ENCODE assay signal across 16 cellular contexts in the genomic region with DNA sequence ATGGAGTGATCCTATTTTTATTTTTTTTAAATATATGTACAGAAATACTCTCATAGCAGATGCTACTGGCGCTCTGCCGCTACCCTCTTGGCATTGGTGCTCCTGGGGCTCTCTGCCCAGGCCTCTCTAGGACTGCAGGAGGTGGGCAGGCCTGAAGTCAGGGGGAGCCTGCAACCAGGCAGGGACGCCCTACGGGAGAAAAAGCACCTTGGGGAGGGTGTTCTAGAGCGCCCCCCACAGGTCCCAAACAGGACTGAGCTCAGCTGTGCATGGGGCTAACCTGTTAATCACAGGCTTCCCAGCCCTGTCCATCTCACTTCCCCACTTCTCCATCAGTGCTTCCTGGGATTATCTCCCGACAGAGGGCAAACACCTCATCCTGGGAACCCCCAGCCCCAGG.
DNase-seq lines count a peak whose midpoint lies in the region; ATAC-seq and TF ChIP-seq lines count a peak whose summit lies in the region.
"Had no signal": no experiment of that assay in that cellular context is flagged by ENCODE, and none has a peak within 500 bp of the region (broad histone marks: within the 10 kb centered on the region; RNA-seq: fewer than 3 reads in every experiment).

No MANE protein-coding gene starts in this region.

- H3K27ac Mint-ChIP-seq in neural crest cell (ENCODE audit: unreplicated experiment), result no peak overlapping the region
- H3K27ac Mint-ChIP-seq: activated T-cell treated with anti-CD3 and anti-CD28 coated beads, Interleukin-2, amount 50 U/mL, for 72 hours; CD8-positive, alpha-beta T cell; T-cell had no signal

- H3K27me3 ChIP-seq in thyroid gland, result no peaks in the 10 kb centered on the region

- no peaks in the 10 kb centered on the region for H3K36me3 Mint-ChIP-seq in neural crest cell (ENCODE audit: low read depth)
- H3K36me3 Mint-ChIP-seq: CD8-positive, alpha-beta T cell; T-cell had no signal

- no peaks in the 10 kb centered on the region for H3K9me3 ChIP-seq in thyroid gland
- H3K9me3 ChIP-seq: left lung had no signal

- intact Hi-C loops in thyroid gland (cut with DNase I), result no loop called here

- H3K4me3 ChIP-seq in GM12865 (ENCODE audit: low read depth, low read length) (no peak overlapping the region), thyroid gland (replicated peaks in 1 of 3) (no peak overlapping the region)
- H3K4me3 ChIP-seq: left lung had no signal

- H3K27ac ChIP-seq in thyroid gland, result no peak overlapping the region
- H3K27ac ChIP-seq: left lung had no signal

- TF ChIP-seq EP300 in Ishikawa (IDR thresholded peaks at IDR 0.05; ENCODE audit: borderline replicate concordance), result no peak

- H3K27me3 Mint-ChIP-seq in neural crest cell (ENCODE audit: low read depth), result peaks cover 8% of the 10 kb centered on the region

- no peak for TF ChIP-seq POLR2A in thyroid gland (IDR thresholded peaks at IDR 0.05)

- ATAC-seq in GM19351 (IDR thresholded peaks at IDR 0.05; ENCODE audit: unreplicated experiment), result no peak
- ATAC-seq: activated CD4-positive, CD25-positive, alpha-beta regulatory T cell treated with anti-CD3 and anti-CD28 coated beads, Interleukin-2, amount 50 U/mL, for 24 hours; activated T-cell treated with anti-CD3 and anti-CD28 coated beads, Interleukin-2, amount 50 U/mL, for 72 hours; CD8-positive, alpha-beta T cell; T-cell had no signal

- DNase-seq in GM12865 (ENCODE audit: low read depth) (peak; percentile 8), cerebellar cortex (ENCODE audit: low spot score) (peak; percentile 38), neural crest cell (ENCODE audit: low read depth, low spot score) (no peak), mucosa of gallbladder (ENCODE audit: low spot score) (no peak), thyroid gland (no peak)
- DNase-seq: activated T-cell treated with anti-CD3 and anti-CD28 coated beads, Interleukin-2, amount 50 U/mL, for 72 hours; CD8-positive, alpha-beta T cell; effector memory CD4-positive, alpha-beta T cell; glutamatergic neuron; left lung; MM.1S; NCI-H2171 treated with DMSO at 0.1 percent for 48 hours; T-cell had no signal

- TF ChIP-seq CTCF in GM12865 (IDR thresholded peaks at IDR 0.05; ENCODE audit: insufficient read depth, low read depth, low read length, missing control alignments) (peak; percentile 26), neural crest cell (conservative IDR thresholded peaks at IDR 0.05) (peak; percentile 32), thyroid gland (IDR thresholded peaks at IDR 0.05) (no peak)

- peaks cover 6 to 7% of the 10 kb centered on the region in 2 donors for H3K4me1 ChIP-seq in thyroid gland

- peaks cover 16% of the 10 kb centered on the region for H3K4me1 Mint-ChIP-seq in neural crest cell

- TF ChIP-seq RAD21 in Ishikawa (IDR thresholded peaks at IDR 0.05; ENCODE audit: low read depth), result peak; percentile 19; the same call in 1 of the 2 replicates

- peaks cover 9% of the 10 kb centered on the region for H3K9me3 Mint-ChIP-seq in neural crest cell
- H3K9me3 Mint-ChIP-seq: CD8-positive, alpha-beta T cell had no signal

- H3K4me3 Mint-ChIP-seq in neural crest cell, result no peak overlapping the region
- H3K4me3 Mint-ChIP-seq: activated T-cell treated with anti-CD3 and anti-CD28 coated beads, Interleukin-2, amount 50 U/mL, for 72 hours; CD8-positive, alpha-beta T cell; T-cell had no signal

- no peaks in the 10 kb centered on the region for H3K36me3 ChIP-seq in thyroid gland
- H3K36me3 ChIP-seq: left lung had no signal

- 76% methylated on average over 6 of the region's 6 CpGs for WGBS in thyroid gland, 2 donors

TF ChIP-seq in Ishikawa, 13 proteins besides CTCF, POLR2A, EP300 and RAD21:
- TF ChIP-seq YY1 (IDR thresholded peaks at IDR 0.05; ENCODE audit: low read depth) (no peak), TAF1 (IDR thresholded peaks at IDR 0.05; ENCODE audit: low read depth) (no peak), ZBTB7A (IDR thresholded peaks at IDR 0.05; ENCODE audit: low read depth) (no peak), NFIC (IDR thresholded peaks at IDR 0.05) (no peak), TCF12 (IDR thresholded peaks at IDR 0.05; ENCODE audit: low read depth) (no peak), CEBPB (IDR thresholded peaks at IDR 0.05) (no peak), CREB1 (IDR thresholded peaks at IDR 0.05; ENCODE audit: low read depth) (no peak)
- TF ChIP-seq, protein P1, sequence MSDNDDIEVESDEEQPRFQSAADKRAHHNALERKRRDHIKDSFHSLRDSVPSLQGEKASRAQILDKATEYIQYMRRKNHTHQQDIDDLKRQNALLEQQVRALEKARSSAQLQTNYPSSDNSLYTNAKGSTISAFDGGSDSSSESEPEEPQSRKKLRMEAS (IDR thresholded peaks at IDR 0.05), result no peak
- TF ChIP-seq, protein P2, sequence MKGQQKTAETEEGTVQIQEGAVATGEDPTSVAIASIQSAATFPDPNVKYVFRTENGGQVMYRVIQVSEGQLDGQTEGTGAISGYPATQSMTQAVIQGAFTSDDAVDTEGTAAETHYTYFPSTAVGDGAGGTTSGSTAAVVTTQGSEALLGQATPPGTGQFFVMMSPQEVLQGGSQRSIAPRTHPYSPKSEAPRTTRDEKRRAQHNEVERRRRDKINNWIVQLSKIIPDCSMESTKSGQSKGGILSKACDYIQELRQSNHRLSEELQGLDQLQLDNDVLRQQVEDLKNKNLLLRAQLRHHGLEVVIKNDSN (IDR thresholded peaks at IDR 0.05), result no peak
- TF ChIP-seq, protein P3, sequence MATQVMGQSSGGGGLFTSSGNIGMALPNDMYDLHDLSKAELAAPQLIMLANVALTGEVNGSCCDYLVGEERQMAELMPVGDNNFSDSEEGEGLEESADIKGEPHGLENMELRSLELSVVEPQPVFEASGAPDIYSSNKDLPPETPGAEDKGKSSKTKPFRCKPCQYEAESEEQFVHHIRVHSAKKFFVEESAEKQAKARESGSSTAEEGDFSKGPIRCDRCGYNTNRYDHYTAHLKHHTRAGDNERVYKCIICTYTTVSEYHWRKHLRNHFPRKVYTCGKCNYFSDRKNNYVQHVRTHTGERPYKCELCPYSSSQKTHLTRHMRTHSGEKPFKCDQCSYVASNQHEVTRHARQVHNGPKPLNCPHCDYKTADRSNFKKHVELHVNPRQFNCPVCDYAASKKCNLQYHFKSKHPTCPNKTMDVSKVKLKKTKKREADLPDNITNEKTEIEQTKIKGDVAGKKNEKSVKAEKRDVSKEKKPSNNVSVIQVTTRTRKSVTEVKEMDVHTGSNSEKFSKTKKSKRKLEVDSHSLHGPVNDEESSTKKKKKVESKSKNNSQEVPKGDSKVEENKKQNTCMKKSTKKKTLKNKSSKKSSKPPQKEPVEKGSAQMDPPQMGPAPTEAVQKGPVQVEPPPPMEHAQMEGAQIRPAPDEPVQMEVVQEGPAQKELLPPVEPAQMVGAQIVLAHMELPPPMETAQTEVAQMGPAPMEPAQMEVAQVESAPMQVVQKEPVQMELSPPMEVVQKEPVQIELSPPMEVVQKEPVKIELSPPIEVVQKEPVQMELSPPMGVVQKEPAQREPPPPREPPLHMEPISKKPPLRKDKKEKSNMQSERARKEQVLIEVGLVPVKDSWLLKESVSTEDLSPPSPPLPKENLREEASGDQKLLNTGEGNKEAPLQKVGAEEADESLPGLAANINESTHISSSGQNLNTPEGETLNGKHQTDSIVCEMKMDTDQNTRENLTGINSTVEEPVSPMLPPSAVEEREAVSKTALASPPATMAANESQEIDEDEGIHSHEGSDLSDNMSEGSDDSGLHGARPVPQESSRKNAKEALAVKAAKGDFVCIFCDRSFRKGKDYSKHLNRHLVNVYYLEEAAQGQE (IDR thresholded peaks at IDR 0.05; ENCODE audit: low read depth), result no peak

Comparison
In these comparisons a context has a peak if more than half of its experiments do, and no peak if none do; other contexts are left out.
1. DNase-seq: peak in GM12865 (single experiment) and cerebellar cortex (single experiment); none in neural crest cell (single experiment), mucosa of gallbladder (single experiment) and thyroid gland (0 of 2).
2. CTCF ChIP-seq: peak in GM12865 (single experiment) and neural crest cell (single experiment); none in thyroid gland (0 of 6).